In the genomic region with DNA sequence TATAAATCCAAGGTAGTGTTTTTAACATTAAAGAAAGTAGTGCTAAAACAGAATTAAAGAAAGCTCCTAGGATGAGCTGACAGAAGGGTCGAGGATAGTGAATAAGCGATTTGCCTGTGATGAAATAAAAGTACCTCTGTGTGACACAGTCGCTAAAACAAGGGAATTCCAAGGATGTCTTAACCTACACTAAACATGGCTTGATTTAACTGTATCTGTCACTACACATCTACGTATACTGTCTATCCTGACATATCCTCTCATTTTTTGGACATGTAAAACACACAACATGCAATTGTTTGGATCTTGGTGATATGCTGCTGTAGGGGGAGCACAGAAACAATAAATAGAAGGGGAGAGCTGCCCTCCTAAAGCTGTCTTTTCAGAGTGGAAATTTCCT, we compare ENCODE assay signal across 31 cellular contexts.
"Had no signal": no experiment of that assay in that cellular context is flagged by ENCODE, and none has a peak within 500 bp of the region (broad histone marks: within the 10 kb centered on the region; RNA-seq: fewer than 3 reads in every experiment).

No MANE protein-coding gene starts in this region.

- H3K9me3 Mint-ChIP-seq: activated CD4-positive, alpha-beta T cell treated with anti-CD3 and anti-CD28 coated beads, Interleukin-2, amount 10 ng/mL, durations not matched to agents 24 days and 14 days; activated T-helper 1 cell treated with anti-CD3 and anti-CD28 coated beads, Interleukin-12 subunit alpha, Interleukin-12 subunit beta, Interleukin-2, Interleukin-4 antibody, amounts not matched to agents 30 ng/mL and 10 ng/mL and 1 ng/mL, durations not matched to agents 14 hours and 24 hours and 36 hours; activated T-helper 2 cell treated with anti-CD3 and anti-CD28 coated beads, Interferon-gamma antibody, Interleukin-2, Interleukin-4, amounts not matched to agents 10 μg/mL and 5 μg/mL and 100 μg/mL, durations not matched to agents 14 hours and 24 hours and 36 hours; dendritic cell treated with granulocyte-macrophage colony-stimulating factor and Interleukin-4, amounts not matched to agents 40 ng/mL and 50 ng/mL, for 4 days had no signal

- H3K4me1 Mint-ChIP-seq: activated CD4-positive, alpha-beta T cell treated with anti-CD3 and anti-CD28 coated beads for 36 hours; activated CD4-positive, alpha-beta T cell treated with anti-CD3 and anti-CD28 coated beads, Interleukin-2, amount 10 ng/mL, durations not matched to agents 24 days and 14 days; activated CD8-positive, alpha-beta memory T cell treated with anti-CD3 and anti-CD28 coated beads, Interleukin-2, amount 10 ng/mL, durations not matched to agents 7 days and 5 days; central memory CD8-positive, alpha-beta T cell; T-helper 17 cell had no signal

- DNase-seq: activated CD4-positive, alpha-beta memory T cell treated with anti-CD3 and anti-CD28 coated beads for 36 hours; activated CD4-positive, alpha-beta T cell treated with anti-CD3 and anti-CD28 coated beads for 36 hours; activated CD4-positive, alpha-beta T cell treated with anti-CD3 and anti-CD28 coated beads, Interleukin-2, amount 10 ng/mL, durations not matched to agents 24 days and 14 days; activated CD4-positive, CD25-positive, alpha-beta regulatory T cell; activated CD4-positive, CD25-positive, alpha-beta regulatory T cell treated with anti-CD3 and anti-CD28 coated beads, Interleukin-2, amount 50 U/mL, for 72 hours; activated CD8-positive, alpha-beta memory T cell treated with anti-CD3 and anti-CD28 coated beads, Interleukin-2, amount 10 ng/mL, durations not matched to agents 7 days and 5 days; activated CD8-positive, alpha-beta memory T cell treated with anti-CD3 and anti-CD28 coated beads, Interleukin-2, amount 50 U/mL, for 4 hours; activated CD8-positive, alpha-beta T cell treated with anti-CD3 and anti-CD28 coated beads, Interleukin-2, amount 10 ng/mL, durations not matched to agents 7 days and 5 days; activated effector memory CD4-positive, alpha-beta T cell treated with anti-CD3 and anti-CD28 coated beads, Interleukin-2, amount 50 U/mL, for 16 hours; activated naive CD4-positive, alpha-beta T cell treated with anti-CD3 and anti-CD28 coated beads for 36 hours; activated T-cell treated with anti-CD3 and anti-CD28 coated beads, Interleukin-2, amount 50 U/mL, for 1 hour; activated T-cell treated with anti-CD3 and anti-CD28 coated beads, Interleukin-2, amount 50 U/mL, for 48 hours; amniotic stem cell; anterior cingulate cortex; brain microvascular endothelial cell; dorsolateral prefrontal cortex; effector memory CD4-positive, alpha-beta T cell; foreskin fibroblast; head of caudate nucleus; T-helper 17 cell; T1000; WERI-Rb-1 had no signal

- H3K27me3 ChIP-seq: brain microvascular endothelial cell, dorsolateral prefrontal cortex had no signal

- ATAC-seq: activated CD4-positive, alpha-beta T cell treated with anti-CD3 and anti-CD28 coated beads for 36 hours; activated CD8-positive, alpha-beta memory T cell treated with anti-CD3 and anti-CD28 coated beads, Interleukin-2, amount 10 ng/mL, durations not matched to agents 7 days and 5 days; activated CD8-positive, alpha-beta T cell treated with anti-CD3 and anti-CD28 coated beads, Interleukin-2, amount 10 ng/mL, durations not matched to agents 7 days and 5 days; esophagus mucosa; T-helper 17 cell had no signal

- H3K36me3 Mint-ChIP-seq: activated CD4-positive, alpha-beta memory T cell treated with anti-CD3 and anti-CD28 coated beads for 36 hours; activated CD8-positive, alpha-beta memory T cell treated with anti-CD3 and anti-CD28 coated beads, Interleukin-2, amount 10 ng/mL, durations not matched to agents 7 days and 5 days; activated naive CD8-positive, alpha-beta T cell had no signal

- H3K27ac ChIP-seq: brain microvascular endothelial cell, coronary artery, dorsolateral prefrontal cortex, WERI-Rb-1 had no signal

- H3K27ac Mint-ChIP-seq: activated CD4-positive, alpha-beta memory T cell treated with anti-CD3 and anti-CD28 coated beads for 36 hours; activated CD4-positive, alpha-beta T cell treated with anti-CD3 and anti-CD28 coated beads for 36 hours; activated CD4-positive, alpha-beta T cell treated with anti-CD3 and anti-CD28 coated beads, Interleukin-2, amount 10 ng/mL, durations not matched to agents 24 days and 14 days; activated CD8-positive, alpha-beta memory T cell treated with anti-CD3 and anti-CD28 coated beads, Interleukin-2, amount 10 ng/mL, durations not matched to agents 7 days and 5 days; activated CD8-positive, alpha-beta T cell treated with anti-CD3 and anti-CD28 coated beads, Interleukin-2, amount 10 ng/mL, durations not matched to agents 7 days and 5 days; activated naive CD4-positive, alpha-beta T cell treated with anti-CD3 and anti-CD28 coated beads for 36 hours; activated naive CD8-positive, alpha-beta T cell; activated T-helper 1 cell treated with anti-CD3 and anti-CD28 coated beads, Interleukin-12 subunit alpha, Interleukin-12 subunit beta, Interleukin-2, Interleukin-4 antibody, amounts not matched to agents 30 ng/mL and 10 ng/mL and 1 ng/mL, durations not matched to agents 14 hours and 24 hours and 36 hours; activated T-helper 2 cell treated with anti-CD3 and anti-CD28 coated beads, Interferon-gamma antibody, Interleukin-2, Interleukin-4, amounts not matched to agents 10 μg/mL and 5 μg/mL and 100 μg/mL, durations not matched to agents 14 hours and 24 hours and 36 hours; dendritic cell treated with granulocyte-macrophage colony-stimulating factor and Interleukin-4, amounts not matched to agents 40 ng/mL and 50 ng/mL, for 4 days; endodermal cell; T-helper 17 cell; T-helper 2 cell treated with Interferon-gamma antibody and Interleukin-4, amounts not matched to agents 5 μg/mL and 100 μg/mL, for 36 hours had no signal

- H3K27me3 Mint-ChIP-seq: activated CD4-positive, alpha-beta memory T cell treated with anti-CD3 and anti-CD28 coated beads for 36 hours; activated CD4-positive, alpha-beta T cell treated with anti-CD3 and anti-CD28 coated beads for 36 hours; activated CD4-positive, alpha-beta T cell treated with anti-CD3 and anti-CD28 coated beads, Interleukin-2, amount 10 ng/mL, durations not matched to agents 24 days and 14 days; activated CD8-positive, alpha-beta memory T cell treated with anti-CD3 and anti-CD28 coated beads, Interleukin-2, amount 10 ng/mL, durations not matched to agents 7 days and 5 days; activated naive CD8-positive, alpha-beta T cell; central memory CD8-positive, alpha-beta T cell; dendritic cell treated with granulocyte-macrophage colony-stimulating factor and Interleukin-4, amounts not matched to agents 40 ng/mL and 50 ng/mL, for 4 days; T-helper 17 cell had no signal

- H3K4me3 ChIP-seq: coronary artery, dorsolateral prefrontal cortex had no signal

- H3K36me3 ChIP-seq: brain microvascular endothelial cell, WERI-Rb-1 had no signal

- H3K4me3 Mint-ChIP-seq: activated CD4-positive, alpha-beta memory T cell treated with anti-CD3 and anti-CD28 coated beads for 36 hours; activated CD4-positive, alpha-beta T cell treated with anti-CD3 and anti-CD28 coated beads for 36 hours; activated CD4-positive, alpha-beta T cell treated with anti-CD3 and anti-CD28 coated beads, Interleukin-2, amount 10 ng/mL, durations not matched to agents 24 days and 14 days; activated CD8-positive, alpha-beta memory T cell treated with anti-CD3 and anti-CD28 coated beads, Interleukin-2, amount 10 ng/mL, durations not matched to agents 7 days and 5 days; activated CD8-positive, alpha-beta T cell treated with anti-CD3 and anti-CD28 coated beads, Interleukin-2, amount 10 ng/mL, durations not matched to agents 7 days and 5 days; activated naive CD4-positive, alpha-beta T cell treated with anti-CD3 and anti-CD28 coated beads for 36 hours; activated naive CD8-positive, alpha-beta T cell; activated T-helper 1 cell treated with anti-CD3 and anti-CD28 coated beads, Interleukin-12 subunit alpha, Interleukin-12 subunit beta, Interleukin-2, Interleukin-4 antibody, amounts not matched to agents 30 ng/mL and 10 ng/mL and 1 ng/mL, durations not matched to agents 14 hours and 24 hours and 36 hours; central memory CD8-positive, alpha-beta T cell; dendritic cell treated with granulocyte-macrophage colony-stimulating factor and Interleukin-4, amounts not matched to agents 40 ng/mL and 50 ng/mL, for 4 days; endodermal cell; T-helper 17 cell; T-helper 2 cell treated with Interferon-gamma antibody and Interleukin-4, amounts not matched to agents 5 μg/mL and 100 μg/mL, for 36 hours had no signal
